ENCODE assay signal across 8 cellular contexts in genomic region chrX:20141281-20142220, GRCh38. TPM values are rescaled to one million over a fixed set of nuclear protein-coding genes. Genes with fewer than 3 reads are reported as not detected.
A peak's percentile ranks its signal among the peaks of the same experiment; 100 is the strongest.
DNase-seq lines count a peak whose midpoint lies in the region; ATAC-seq and TF ChIP-seq lines count a peak whose summit lies in the region.

EIF1AX (minus strand) TSS chrX:20141838; CDS start chrX:20141640, 198 bp downstream.

- no peaks in the 10 kb centered on the region for H3K36me3 Mint-ChIP-seq in chondrocyte (ENCODE audit: low read depth)

- peak; percentile 98 for ATAC-seq in HG03439 (IDR thresholded peaks at IDR 0.05; ENCODE audit: unreplicated experiment)

- peak within 1 kb of the TSS; percentile 84 for H3K4me3 Mint-ChIP-seq in chondrocyte (ENCODE audit: unreplicated experiment)

- no peaks in the 10 kb centered on the region for H3K27me3 ChIP-seq in kidney epithelial cell (ENCODE audit: control insufficient read depth, insufficient read depth, low read length)

- H3K27me3 Mint-ChIP-seq in chondrocyte (ENCODE audit: low read depth), result no peaks in the 10 kb centered on the region

- H3K9me3 Mint-ChIP-seq in chondrocyte (ENCODE audit: low read depth), result no peaks in the 10 kb centered on the region

- peak; percentile 85 for TF ChIP-seq POLR2A in GM19193 (IDR thresholded peaks at IDR 0.05; ENCODE audit: extremely low read depth, insufficient read depth, insufficient read length)

- H3K4me3 ChIP-seq in kidney epithelial cell (ENCODE audit: low read depth, low read length), result peak within 1 kb of the TSS; percentile 80

- H3K4me1 Mint-ChIP-seq in chondrocyte (ENCODE audit: low read depth), result peaks cover 18% of the 10 kb centered on the region

- no peak for TF ChIP-seq CTCF in chondrocyte (IDR thresholded peaks at IDR 0.05)
- TF ChIP-seq CTCF in kidney epithelial cell (IDR thresholded peaks at IDR 0.05; ENCODE audit: insufficient read depth, low read length, poor library complexity, severe bottlenecking), result no peak

- peak within 1 kb of the TSS; percentile 92 for H3K27ac Mint-ChIP-seq in chondrocyte (ENCODE audit: unreplicated experiment)

- DNase-seq in AML-193 (lab: John Stamatoyannopoulos, UW) (peak; percentile 85 to 88), NCI-H510A treated with DMSO at 0.1 percent for 48 hours (lab: John Stamatoyannopoulos, UW) (peak; percentile 89), chondrocyte (ENCODE audit: low spot score) (peak; percentile 97), kidney epithelial cell (ENCODE audit: low read depth) (peak; percentile 94)
- peak; percentile 82 to 99 for DNase-seq in activated CD4-positive, alpha-beta T cell treated with anti-CD3 and anti-CD28 coated beads for 24 hours (ENCODE audit: low read depth in 2 of 2)
- peak; percentile 91 to 98 for DNase-seq in stimulated activated CD4-positive, alpha-beta T cell treated with anti-CD3 and anti-CD28 coated beads, Interleukin-15, amount 100 ng/mL, for 48 hours (ENCODE audit: low read depth in 2 of 2)

- no peaks in the 10 kb centered on the region for H3K36me3 ChIP-seq in kidney epithelial cell (ENCODE audit: control insufficient read depth, insufficient read depth, low read length)

RNA-seq across cellular contexts. Expression of gene EIF1AX, which starts in this region (rescaled TPM):
- total RNA-seq in chondrocyte, result 55.0 to 81.0 TPM (median 60.5 TPM) in 3 replicates
- 37.4 and 44.7 TPM in 2 replicates for total RNA-seq in kidney epithelial cell

Comparison
In these comparisons a context has a peak if more than half of its experiments do, and no peak if none do; other contexts are left out.
1. Peak in every context shown above with its lines: DNase-seq, ATAC-seq and H3K4me3 ChIP-seq.